Comparison of ENCODE assay signal across 2 cellular contexts in genomic region chr12:43004908-43005307, GRCh38.
TF ChIP-seq lines count a peak whose summit lies in the region.

No MANE protein-coding gene starts in this region.

TF ChIP-seq in SK-N-SH, 30 proteins besides CTCF, POLR2A, EP300 and RAD21 (continued from another document):
- TF ChIP-seq IRF3 (IDR thresholded peaks at IDR 0.05; ENCODE audit: low read depth, low read length) (no peak), TEAD4 (IDR thresholded peaks at IDR 0.05; ENCODE audit: borderline replicate concordance, insufficient read depth) (no peak), RCOR1 (IDR thresholded peaks at IDR 0.05; ENCODE audit: low read length) (no peak), RFX5 (IDR thresholded peaks at IDR 0.05; ENCODE audit: low read length) (no peak), EZH2phosphoT487 (IDR thresholded peaks at IDR 0.05; ENCODE audit: borderline replicate concordance, low read depth) (no peak), GABPA (IDR thresholded peaks at IDR 0.05; ENCODE audit: low read depth) (no peak), MXI1 (IDR thresholded peaks at IDR 0.05; ENCODE audit: low read depth, low read length) (no peak), TCF12 (IDR thresholded peaks at IDR 0.05) (no peak), FOSL2 (IDR thresholded peaks at IDR 0.05; ENCODE audit: borderline replicate concordance, low read depth) (no peak)

TF ChIP-seq in SK-N-SH treated with all-trans-retinoic acid at 6 μM for 48 hours, 23 proteins besides CTCF, POLR2A, EP300 and RAD21 (continued from another document):
- TF ChIP-seq, protein P1, sequence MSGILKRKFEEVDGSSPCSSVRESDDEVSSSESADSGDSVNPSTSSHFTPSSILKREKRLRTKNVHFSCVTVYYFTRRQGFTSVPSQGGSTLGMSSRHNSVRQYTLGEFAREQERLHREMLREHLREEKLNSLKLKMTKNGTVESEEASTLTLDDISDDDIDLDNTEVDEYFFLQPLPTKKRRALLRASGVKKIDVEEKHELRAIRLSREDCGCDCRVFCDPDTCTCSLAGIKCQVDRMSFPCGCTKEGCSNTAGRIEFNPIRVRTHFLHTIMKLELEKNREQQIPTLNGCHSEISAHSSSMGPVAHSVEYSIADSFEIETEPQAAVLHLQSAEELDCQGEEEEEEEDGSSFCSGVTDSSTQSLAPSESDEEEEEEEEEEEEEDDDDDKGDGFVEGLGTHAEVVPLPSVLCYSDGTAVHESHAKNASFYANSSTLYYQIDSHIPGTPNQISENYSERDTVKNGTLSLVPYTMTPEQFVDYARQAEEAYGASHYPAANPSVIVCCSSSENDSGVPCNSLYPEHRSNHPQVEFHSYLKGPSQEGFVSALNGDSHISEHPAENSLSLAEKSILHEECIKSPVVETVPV (CRISPR knock-in tag; IDR thresholded peaks at IDR 0.05) = no peak
- TF ChIP-seq ZNF565 (CRISPR knock-in tag; conservative IDR thresholded peaks at IDR 0.05; ENCODE audit: low read depth) = no peak
- no peak for TF ChIP-seq ZNF8 (CRISPR knock-in tag; IDR thresholded peaks at IDR 0.05)
TF ChIP-seq in SK-N-SH treated with all-trans-retinoic acid at 6 μM for 48 hours: peak in this region for 0.
